Comparison of ENCODE assay signal across 25 cellular contexts in genomic region chr17:48819466-48819865, GRCh38. TPM values are rescaled to one million over a fixed set of nuclear protein-coding genes. Genes with fewer than 3 reads are reported as not detected.
"Had no signal": no experiment of that assay in that cellular context is flagged by ENCODE, and none has a peak within 500 bp of the region (broad histone marks: within the 10 kb centered on the region; RNA-seq: fewer than 3 reads in every experiment).

No MANE protein-coding gene starts in this region.

- H3K36me3 ChIP-seq: left lung, neural progenitor cell, sigmoid colon, thoracic aorta, vagina had no signal

- H3K4me3 Mint-ChIP-seq: activated CD4-positive, alpha-beta memory T cell treated with anti-CD3 and anti-CD28 coated beads, Interleukin-2, amount 10 ng/mL, durations not matched to agents 7 days and 5 days; activated CD4-positive, alpha-beta T cell treated with anti-CD3 and anti-CD28 coated beads, Interleukin-2, amount 10 ng/mL, durations not matched to agents 24 days and 14 days; activated naive CD8-positive, alpha-beta T cell treated with anti-CD3 and anti-CD28 coated beads, Interleukin-2, amount 50 U/mL, for 24 hours; immature natural killer cell; neural progenitor cell; type B pancreatic cell had no signal

- H3K27ac Mint-ChIP-seq: activated CD4-positive, alpha-beta memory T cell treated with anti-CD3 and anti-CD28 coated beads, Interleukin-2, amount 10 ng/mL, durations not matched to agents 7 days and 5 days; activated CD4-positive, alpha-beta T cell treated with anti-CD3 and anti-CD28 coated beads, Interleukin-2, amount 10 ng/mL, durations not matched to agents 24 days and 14 days; activated naive CD8-positive, alpha-beta T cell treated with anti-CD3 and anti-CD28 coated beads, Interleukin-2, amount 50 U/mL, for 24 hours; immature natural killer cell; naive thymus-derived CD4-positive, alpha-beta T cell had no signal

- ATAC-seq: activated CD4-positive, CD25-positive, alpha-beta regulatory T cell treated with anti-CD3 and anti-CD28 coated beads, Interleukin-2, amount 50 U/mL, for 24 hours; activated naive CD8-positive, alpha-beta T cell treated with anti-CD3 and anti-CD28 coated beads, Interleukin-2, amount 50 U/mL, for 24 hours; body of pancreas; left lung; naive thymus-derived CD4-positive, alpha-beta T cell had no signal

- H3K4me3 ChIP-seq: body of pancreas, hepatocyte, left lung, lung, neural progenitor cell, sigmoid colon, thoracic aorta, vagina had no signal

- H3K4me2 ChIP-seq: hepatocyte had no signal

- H2AFZ ChIP-seq: hepatocyte had no signal

- H3K9me3 ChIP-seq: body of pancreas, left lung, sigmoid colon, thoracic aorta, vagina had no signal

- DNase-seq: activated CD4-positive, alpha-beta memory T cell treated with anti-CD3 and anti-CD28 coated beads, Interleukin-2, amount 10 ng/mL, durations not matched to agents 7 days and 5 days; activated CD4-positive, alpha-beta T cell treated with anti-CD3 and anti-CD28 coated beads, Interleukin-2, amount 10 ng/mL, durations not matched to agents 24 days and 14 days; activated effector memory CD4-positive, alpha-beta T cell treated with anti-CD3 and anti-CD28 coated beads, Interleukin-2, amount 50 U/mL, for 16 hours; activated naive CD4-positive, alpha-beta T cell treated with anti-CD3 and anti-CD28 coated beads, Interleukin-2, amount 50 U/mL, for 16 hours; activated naive CD8-positive, alpha-beta T cell treated with anti-CD3 and anti-CD28 coated beads, Interleukin-2, amount 50 U/mL, for 24 hours; body of pancreas; central memory CD4-positive, alpha-beta T cell; dermis blood vessel endothelial cell; effector memory CD4-positive, alpha-beta T cell; foreskin melanocyte; immature natural killer cell; kidney glomerular epithelial cell; left lung; naive thymus-derived CD4-positive, alpha-beta T cell; posterior cingulate gyrus; sigmoid colon; stimulated activated CD4-positive, alpha-beta T cell treated with anti-CD3 and anti-CD28 coated beads, Interleukin-4, amount 100 ng/mL, for 1 hour; stimulated activated naive CD4-positive, alpha-beta T cell treated with Interleukin-2 at 50 U/mL for 16 hours had no signal

- H3K9me3 Mint-ChIP-seq: activated CD4-positive, alpha-beta memory T cell treated with anti-CD3 and anti-CD28 coated beads, Interleukin-2, amount 10 ng/mL, durations not matched to agents 7 days and 5 days; activated CD4-positive, alpha-beta T cell treated with anti-CD3 and anti-CD28 coated beads, Interleukin-2, amount 10 ng/mL, durations not matched to agents 24 days and 14 days; activated naive CD8-positive, alpha-beta T cell treated with anti-CD3 and anti-CD28 coated beads, Interleukin-2, amount 50 U/mL, for 24 hours; immature natural killer cell; naive thymus-derived CD4-positive, alpha-beta T cell; neural progenitor cell; type B pancreatic cell had no signal

- H3K27me3 ChIP-seq: vagina had no signal

- H3K9ac ChIP-seq: neural progenitor cell had no signal

- H3K36me3 Mint-ChIP-seq: immature natural killer cell; naive thymus-derived CD4-positive, alpha-beta T cell; neural progenitor cell; type B pancreatic cell had no signal

- H3K79me2 ChIP-seq: hepatocyte had no signal

- H3K27ac ChIP-seq: body of pancreas, hepatocyte, left lung, neural progenitor cell, sigmoid colon, thoracic aorta, vagina had no signal

RNA-seq across cellular contexts. Expression of gene TTLL6, which starts 2.4 kb away (rescaled TPM):
- total RNA-seq: activated CD4-positive, alpha-beta memory T cell treated with anti-CD3 and anti-CD28 coated beads, Interleukin-2, amount 10 ng/mL, durations not matched to agents 7 days and 5 days; activated CD4-positive, alpha-beta T cell treated with anti-CD3 and anti-CD28 coated beads, Interleukin-2, amount 10 ng/mL, durations not matched to agents 24 days and 14 days; dermis blood vessel endothelial cell; naive thymus-derived CD4-positive, alpha-beta T cell; thoracic aorta had no signal
- polyA plus RNA-seq: hepatocyte; immature natural killer cell; naive thymus-derived CD4-positive, alpha-beta T cell had no signal
